In the genomic region with DNA sequence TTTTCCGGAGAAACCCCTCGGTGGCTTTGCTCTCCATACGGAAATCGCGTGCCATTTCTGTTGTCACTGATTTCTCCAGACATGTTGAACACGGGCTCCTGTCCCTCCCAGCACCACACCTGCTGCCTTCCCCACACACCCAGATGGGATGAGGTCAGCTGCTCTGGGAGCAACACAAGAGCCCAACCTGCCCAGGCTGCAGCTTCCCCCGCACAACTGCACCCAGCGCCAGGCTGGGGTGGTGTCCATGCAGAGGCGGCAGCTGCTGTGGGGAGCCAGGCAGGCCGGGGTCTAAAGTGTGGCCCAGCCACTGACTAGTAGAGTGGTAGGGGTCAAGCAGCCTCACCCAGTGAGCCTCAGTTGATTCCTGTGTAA, we compare ENCODE assay signal across 20 cellular contexts.
A peak's percentile ranks its signal among the peaks of the same experiment; 100 is the strongest.
DNase-seq lines count a peak whose midpoint lies in the region; TF ChIP-seq lines count a peak whose summit lies in the region.
"Had no signal": no experiment of that assay in that cellular context is flagged by ENCODE, and none has a peak within 500 bp of the region (broad histone marks: within the 10 kb centered on the region; RNA-seq: fewer than 3 reads in every experiment).

No MANE protein-coding gene starts in this region.

- POLR2A ChIA-PET in activated CD4-positive, alpha-beta T cell treated with anti-CD3 and anti-CD28 coated beads, Interleukin-2, amount 10 ng/mL, durations not matched to agents 7 days and 5 days (lab: Charles Lee), result no interaction called here

- H3K23ac ChIP-seq in neuronal stem cell (ENCODE audit: low read depth, low read length, poor library complexity), result no peak overlapping the region

- TF ChIP-seq CTCF in GM13976 (IDR thresholded peaks at IDR 0.05; ENCODE audit: borderline replicate concordance, control extremely low read depth, extremely low read depth, insufficient read depth, missing control alignments) (no peak), coronary artery (IDR thresholded peaks at IDR 0.05) (no peak)

- CTCF ChIA-PET in activated CD4-positive, alpha-beta T cell treated with anti-CD3 and anti-CD28 coated beads, Interleukin-2, amount 10 ng/mL, durations not matched to agents 7 days and 5 days (lab: Charles Lee), result no interaction called here

- no peak overlapping the region for H3K27ac ChIP-seq in coronary artery
- H3K27ac ChIP-seq in neuronal stem cell (replicated peaks; ENCODE audit: low read length), result no peak overlapping the region
- H3K27ac ChIP-seq: KMS-11 had no signal

- H3K9me3 ChIP-seq in neuronal stem cell (replicated peaks in 1 of 2; ENCODE audit: control insufficient read depth in 2 of 2, insufficient read depth in 1 of 2, low read depth in 1 of 2, low read length in 2 of 2), result peaks cover 0 to 3% of the 10 kb centered on the region in 2 donors
- H3K9me3 ChIP-seq: BE2C, Caco-2, HAP-1 had no signal

- H4K8ac ChIP-seq in neuronal stem cell (ENCODE audit: low read depth, low read length), result no peak overlapping the region

- no peaks in the 10 kb centered on the region for H3K4me1 Mint-ChIP-seq in activated CD4-positive, alpha-beta T cell treated with anti-CD3 and anti-CD28 coated beads, Interleukin-2, amount 10 ng/mL, durations not matched to agents 7 days and 5 days

- no peak overlapping the region for H2BK15ac ChIP-seq in neuronal stem cell (ENCODE audit: low read length)

- no peak overlapping the region for H3K14ac ChIP-seq in neuronal stem cell (ENCODE audit: low read length)

- no peak overlapping the region for H3K9ac ChIP-seq in neuronal stem cell (ENCODE audit: low read depth, low read length, poor library complexity)
- H3K9ac ChIP-seq: KMS-11 had no signal

- H2BK5ac ChIP-seq in neuronal stem cell (ENCODE audit: low read length), result no peak overlapping the region

- H3K4ac ChIP-seq in neuronal stem cell (ENCODE audit: low read length), result no peak overlapping the region

- peaks cover 0 to 2% of the 10 kb centered on the region in 2 donors for H3K4me1 ChIP-seq in neuronal stem cell (ENCODE audit: control insufficient read depth in 2 of 2, insufficient read depth in 1 of 2, low read depth in 1 of 2, low read length in 2 of 2)
- H3K4me1 ChIP-seq: BE2C, Caco-2, HAP-1 had no signal

- H3K9me3 Mint-ChIP-seq in activated CD4-positive, alpha-beta T cell treated with anti-CD3 and anti-CD28 coated beads, Interleukin-2, amount 10 ng/mL, durations not matched to agents 7 days and 5 days, result no peaks in the 10 kb centered on the region
- H3K9me3 Mint-ChIP-seq: CD4-positive, alpha-beta T cell had no signal

- no peak overlapping the region for H3K4me3 Mint-ChIP-seq in activated CD4-positive, alpha-beta T cell treated with anti-CD3 and anti-CD28 coated beads, Interleukin-2, amount 10 ng/mL, durations not matched to agents 7 days and 5 days
- H3K4me3 Mint-ChIP-seq: CD4-positive, alpha-beta T cell had no signal

- no peaks in the 10 kb centered on the region for H3K27me3 ChIP-seq in neuronal stem cell (ENCODE audit: control insufficient read depth in 3 of 3, insufficient read depth in 3 of 3, low read depth in 1 of 3, low read length in 3 of 3)
- H3K27me3 ChIP-seq: BE2C had no signal

- in situ Hi-C loops in GM13976 (cut with MboI; ENCODE audit: low sequenced_read_pairs, unreplicated experiment), result no loop called here

- peak overlapping the region; percentile 24 for H3K18ac ChIP-seq in neuronal stem cell (ENCODE audit: low read length)

- peaks cover 8% of the 10 kb centered on the region for H3K27me3 Mint-ChIP-seq in activated CD4-positive, alpha-beta T cell treated with anti-CD3 and anti-CD28 coated beads, Interleukin-2, amount 10 ng/mL, durations not matched to agents 7 days and 5 days

- DNase-seq in activated CD4-positive, alpha-beta T cell treated with anti-CD3 and anti-CD28 coated beads, Interleukin-2, amount 10 ng/mL, durations not matched to agents 7 days and 5 days, result peak; percentile 4
- no peak for DNase-seq in activated CD4-positive, alpha-beta T cell treated with anti-CD3 and anti-CD28 coated beads for 1 hour
- DNase-seq in GM13976 (ENCODE audit: low spot score) (peak; percentile 12), coronary artery (ENCODE audit: low spot score) (peak; percentile 50), neuronal stem cell (ENCODE audit: low spot score) (no peak), epidermal melanocyte (ENCODE audit: insufficient read length, low spot score) (no peak), mucosa of gallbladder (ENCODE audit: low spot score) (no peak)
- no peak for DNase-seq in activated naive CD4-positive, alpha-beta T cell treated with Interleukin-2 at 50 U/mL for 16 hours
- DNase-seq: BE2C; Caco-2; CD4-positive, alpha-beta T cell; DMS79; MV-4-11; NCI-H1417; NCI-H187; PC-3; RPMI8226; SIG-M5 had no signal

- no peak overlapping the region for H2AK5ac ChIP-seq in neuronal stem cell (ENCODE audit: low read depth, low read length)

- peak overlapping the region; percentile 24 for H2BK12ac ChIP-seq in neuronal stem cell (ENCODE audit: low read length)

- no peaks in the 10 kb centered on the region for H3K36me3 Mint-ChIP-seq in activated CD4-positive, alpha-beta T cell treated with anti-CD3 and anti-CD28 coated beads, Interleukin-2, amount 10 ng/mL, durations not matched to agents 7 days and 5 days (ENCODE audit: low read depth)

- no peak overlapping the region for H3K27ac Mint-ChIP-seq in activated CD4-positive, alpha-beta T cell treated with anti-CD3 and anti-CD28 coated beads, Interleukin-2, amount 10 ng/mL, durations not matched to agents 7 days and 5 days
- H3K27ac Mint-ChIP-seq: CD4-positive, alpha-beta T cell had no signal

- H3K4me3 ChIP-seq in coronary artery (no peak overlapping the region), neuronal stem cell (ENCODE audit: low read length in 2 of 2) (no peak overlapping the region)
- H3K4me3 ChIP-seq: HAP-1 had no signal

- H4K91ac ChIP-seq in neuronal stem cell (ENCODE audit: low read depth, low read length, poor library complexity), result no peak overlapping the region

- no peak overlapping the region for H2BK120ac ChIP-seq in neuronal stem cell (ENCODE audit: low read depth, low read length)

- no CpG with 5 or more reads among the region's 10 CpGs for WGBS in neuronal stem cell (ENCODE audit: extremely low coverage in 2 of 2, insufficient read length in 2 of 2, insufficient replicate concordance in 1 of 2), 2 donors

- no peaks in the 10 kb centered on the region for H3K36me3 ChIP-seq in neuronal stem cell (replicated peaks in 1 of 2; ENCODE audit: control insufficient read depth in 2 of 2, insufficient read depth in 2 of 2, low read length in 2 of 2)
- H3K36me3 ChIP-seq: BE2C, HAP-1 had no signal

- no peak overlapping the region for H3K4me2 ChIP-seq in neuronal stem cell (ENCODE audit: insufficient read depth, low read length, poor library complexity, severe bottlenecking)
- H3K4me2 ChIP-seq: KMS-11 had no signal

- H2AFZ ChIP-seq in neuronal stem cell (ENCODE audit: low read length), result no peak overlapping the region

- no peaks in the 10 kb centered on the region for H3K79me1 ChIP-seq in neuronal stem cell (ENCODE audit: low read depth, low read length)

Comparison
In these comparisons a context has a peak if more than half of its experiments do, and no peak if none do; other contexts are left out.
1. DNase-seq: peak in activated CD4-positive, alpha-beta T cell treated with anti-CD3 and anti-CD28 coated beads, Interleukin-2, amount 10 ng/mL, durations not matched to agents 7 days and 5 days (single experiment), GM13976 (single experiment) and coronary artery (single experiment); none in activated CD4-positive, alpha-beta T cell treated with anti-CD3 and anti-CD28 coated beads for 1 hour (single experiment), neuronal stem cell (single experiment), activated naive CD4-positive, alpha-beta T cell treated with Interleukin-2 at 50 U/mL for 16 hours (single experiment), epidermal melanocyte (single experiment) and mucosa of gallbladder (single experiment).